9 cellular contexts compared by ENCODE assay signal in the genomic region with DNA sequence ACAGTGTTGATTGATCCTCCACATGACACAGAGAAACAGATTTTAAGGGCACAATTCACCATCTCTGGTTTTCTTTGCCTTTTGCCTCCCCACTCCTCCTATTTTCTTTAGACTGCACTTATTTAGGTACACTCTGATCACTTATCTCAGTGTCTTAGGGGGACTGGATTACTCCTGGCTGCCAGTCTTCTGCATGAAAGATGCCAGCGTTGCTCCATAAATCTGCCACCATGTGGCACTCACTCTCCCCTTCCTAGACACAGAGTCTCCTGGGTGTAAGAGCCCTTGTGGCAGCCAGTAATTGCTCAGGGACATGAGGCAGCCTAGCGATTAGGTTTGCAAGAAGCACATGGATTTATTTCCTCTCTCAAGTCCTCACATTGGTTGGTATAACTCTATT. TPM values are rescaled to one million over a fixed set of nuclear protein-coding genes. Genes with fewer than 3 reads are reported as not detected.
DNase-seq lines count a peak whose midpoint lies in the region; ATAC-seq, FAIRE-seq and TF ChIP-seq lines count a peak whose summit lies in the region.
"Had no signal": no experiment of that assay in that cellular context is flagged by ENCODE, and none has a peak within 500 bp of the region (broad histone marks: within the 10 kb centered on the region; RNA-seq: fewer than 3 reads in every experiment).

No MANE protein-coding gene starts in this region.

- ATAC-seq in stimulated activated naive B cell treated with anti-CD40 and anti-IgM and Interleukin-4, amounts not matched to agents 10 μg/mL and 1 μg/mL and 100 μg/mL, for 72 hours (replicated peaks) = no peak
- ATAC-seq in upper lobe of left lung (ENCODE audit: low FRiP score in 2 of 2) = no peak
- ATAC-seq in GM19452 (IDR thresholded peaks at IDR 0.05; ENCODE audit: unreplicated experiment) = no peak
- ATAC-seq: stimulated activated naive CD8-positive, alpha-beta T cell treated with anti-CD3 and anti-CD28 coated beads, Interleukin-15, Interleukin-2, amounts not matched to agents 100 U/mL and 50 U/mL, for 24 hours had no signal

- no peak overlapping the region for H3K4me3 Mint-ChIP-seq in stimulated activated naive B cell treated with anti-CD40 and anti-IgM and Interleukin-4, amounts not matched to agents 10 μg/mL and 1 μg/mL and 100 μg/mL, for 72 hours

- intact Hi-C loops in kidney (cut with DNase I) = no loop called here

- H3K27me3 ChIP-seq in upper lobe of left lung = no peaks in the 10 kb centered on the region

- no peak for FAIRE-seq in kidney (lab: Jason Lieb, UNC)

- H3K27ac Mint-ChIP-seq in stimulated activated naive B cell treated with anti-CD40 and anti-IgM and Interleukin-4, amounts not matched to agents 10 μg/mL and 1 μg/mL and 100 μg/mL, for 72 hours = peak overlapping the region; percentile 5

- TF ChIP-seq POLR2A in erythroblast (IDR thresholded peaks at IDR 0.05; ENCODE audit: low read length) (no peak), upper lobe of left lung (IDR thresholded peaks at IDR 0.05) (no peak)

- TF ChIP-seq CTCF in upper lobe of left lung (IDR thresholded peaks at IDR 0.05) = no peak
- no peak for TF ChIP-seq CTCF in kidney (IDR thresholded peaks at IDR 0.05; ENCODE audit: borderline replicate concordance, extremely low read depth, insufficient read depth)

- H3K9ac ChIP-seq in kidney (ENCODE audit: low read length in 2 of 2) = no peak overlapping the region

- H3K36me3 ChIP-seq in upper lobe of left lung (peaks cover 0 to 24% (median 7%) of the 10 kb centered on the region in 4 donors), kidney (ENCODE audit: control insufficient read depth in 1 of 2, insufficient read depth in 2 of 2, low read length in 2 of 2) (peaks cover 2 to 8% of the 10 kb centered on the region in 2 donors)

- H3K36me3 Mint-ChIP-seq in stimulated activated naive B cell treated with anti-CD40 and anti-IgM and Interleukin-4, amounts not matched to agents 10 μg/mL and 1 μg/mL and 100 μg/mL, for 72 hours = peaks cover 3 to 9% of the 10 kb centered on the region in 2 donors

- H3K9me3 Mint-ChIP-seq in stimulated activated naive B cell treated with anti-CD40 and anti-IgM and Interleukin-4, amounts not matched to agents 10 μg/mL and 1 μg/mL and 100 μg/mL, for 72 hours = no peaks in the 10 kb centered on the region

- H3K4me3 ChIP-seq in upper lobe of left lung = no peak overlapping the region
- no peak overlapping the region for H3K4me3 ChIP-seq in kidney (ENCODE audit: low read length in 2 of 2)

- H3K4me1 ChIP-seq in upper lobe of left lung (peaks cover 0 to 3% (median 0%) of the 10 kb centered on the region in 4 donors), kidney (ENCODE audit: control insufficient read depth in 1 of 2, insufficient read depth in 1 of 2, low read depth in 1 of 2, low read length in 2 of 2) (no peaks in the 10 kb centered on the region)

- H3K4me1 Mint-ChIP-seq in stimulated activated naive B cell treated with anti-CD40 and anti-IgM and Interleukin-4, amounts not matched to agents 10 μg/mL and 1 μg/mL and 100 μg/mL, for 72 hours = peaks cover 25 to 48% of the 10 kb centered on the region in 2 donors

- DNase-seq in NCI-H82 (lab: John Stamatoyannopoulos, UW) = peak; percentile 65
- no peak for DNase-seq in NCI-H82 treated with DMSO at 0.1 percent for 48 hours (lab: John Stamatoyannopoulos, UW; ENCODE audit: unreplicated experiment)
- peak; percentile 49 for DNase-seq in NCI-H524 treated with DMSO at 0.1 percent for 48 hours (lab: John Stamatoyannopoulos, UW)
- DNase-seq in erythroblast (lab: John Stamatoyannopoulos, UW) = peak; percentile 12 to 17
- DNase-seq in stimulated activated naive B cell treated with anti-CD40 and anti-IgM and Interleukin-4, amounts not matched to agents 10 μg/mL and 1 μg/mL and 100 μg/mL, for 72 hours = no peak
- no peak for DNase-seq in upper lobe of left lung
- DNase-seq in kidney = no peak

- WGBS in upper lobe of left lung, 2 donors = 38 to 42% methylated on average over 2 of the region's 2 CpGs

- TF ChIP-seq EP300 in upper lobe of left lung (IDR thresholded peaks at IDR 0.05) = no peak

- no peaks in the 10 kb centered on the region for H3K9me3 ChIP-seq in upper lobe of left lung
- no peaks in the 10 kb centered on the region for H3K9me3 ChIP-seq in kidney (ENCODE audit: control insufficient read depth in 1 of 2, low read length in 2 of 2)

- H3K27me3 Mint-ChIP-seq in stimulated activated naive B cell treated with anti-CD40 and anti-IgM and Interleukin-4, amounts not matched to agents 10 μg/mL and 1 μg/mL and 100 μg/mL, for 72 hours = no peaks in the 10 kb centered on the region

- H3K27ac ChIP-seq in upper lobe of left lung = no peak overlapping the region
- H3K27ac ChIP-seq in kidney (ENCODE audit: low read depth in 2 of 2, low read length in 2 of 2) = no peak overlapping the region

RNA-seq across cellular contexts. Expression of a gene that starts 34.5 kb away (rescaled TPM):
- total RNA-seq in upper lobe of left lung = 1 to 10 TPM in 3 of 6 donors, under 1 TPM in 3; 0.11 to 7.5 (median 1.5) TPM
- 2.1 TPM for total RNA-seq in kidney
- polyA plus RNA-seq in kidney (ENCODE audit: insufficient read depth, low read depth, low replicate concordance) = 0.88 TPM

RNA-seq across cellular contexts. Expression of a gene that starts 42.1 kb away (rescaled TPM):
- total RNA-seq in upper lobe of left lung = 10 to 100 TPM; 13.7 to 45.9 (median 23.0) TPM
- total RNA-seq in kidney = 29.6 TPM
- polyA plus RNA-seq in kidney (ENCODE audit: insufficient read depth, low read depth, low replicate concordance) = 13.9 TPM

Comparison
In these comparisons a context has a peak if more than half of its experiments do, and no peak if none do; other contexts are left out.
1. DNase-seq: peak in NCI-H82 (single experiment), NCI-H524 treated with DMSO at 0.1 percent for 48 hours (single experiment) and erythroblast (2 of 2); none in NCI-H82 treated with DMSO at 0.1 percent for 48 hours (single experiment), stimulated activated naive B cell treated with anti-CD40 and anti-IgM and Interleukin-4, amounts not matched to agents 10 μg/mL and 1 μg/mL and 100 μg/mL, for 72 hours (single experiment), upper lobe of left lung (0 of 2) and kidney (single experiment).